In genomic region chr5:95615164-95615467, GRCh38 we compare ENCODE assay signal across 1 cellular context.
TF ChIP-seq lines count a peak whose summit lies in the region.

No MANE protein-coding gene starts in this region.

TF ChIP-seq in GM12878, 131 proteins besides CTCF, POLR2A, EP300 and RAD21 (continued from another document):
- TF ChIP-seq RELB (IDR thresholded peaks at IDR 0.05; ENCODE audit: low read depth) (peak; percentile 97), SPI1 (IDR thresholded peaks at IDR 0.05; ENCODE audit: borderline replicate concordance, insufficient read depth, low read depth, low read length) (peak; percentile 95), PBX3 (IDR thresholded peaks at IDR 0.05; ENCODE audit: insufficient replicate concordance, low read depth, low read length) (no peak), CREM (IDR thresholded peaks at IDR 0.05; ENCODE audit: low read depth) (0 out of 2 replicates have a peak, but pooled peaks have one; percentile 60), BACH1 (IDR thresholded peaks at IDR 0.05; ENCODE audit: borderline replicate concordance) (peak; percentile 99), JUND (IDR thresholded peaks at IDR 0.05; ENCODE audit: low read depth, low read length) (peak; percentile 74; the same call in 1 of the 2 replicates), CHD2 (IDR thresholded peaks at IDR 0.05; ENCODE audit: borderline replicate concordance, low read depth, low read length) (no peak), PAX8 (IDR thresholded peaks at IDR 0.05) (0 out of 2 replicates have a peak, but pooled peaks have one; percentile 83), CREB1 (IDR thresholded peaks at IDR 0.05; ENCODE audit: low read depth) (0 out of 2 replicates have a peak, but pooled peaks have one; percentile 23), TARDBP (IDR thresholded peaks at IDR 0.05; ENCODE audit: borderline replicate concordance) (no peak), SREBF1 (IDR thresholded peaks at IDR 0.05; ENCODE audit: low read length) (no peak), PAX5 (IDR thresholded peaks at IDR 0.05; ENCODE audit: borderline replicate concordance, low read depth, low read length) (peak; percentile 61; the same call in 1 of the 2 replicates), ATF3 (IDR thresholded peaks at IDR 0.05; ENCODE audit: borderline replicate concordance, extremely low read depth, low read depth, low read length) (no peak), KDM1A (IDR thresholded peaks at IDR 0.05; ENCODE audit: borderline replicate concordance) (no peak), NR2F1 (conservative IDR thresholded peaks at IDR 0.05) (peak; percentile 48), NKRF (conservative IDR thresholded peaks at IDR 0.05) (peak; percentile 24; the same call in 1 of the 2 replicates), CBFB (IDR thresholded peaks at IDR 0.05; ENCODE audit: low read depth) (no peak), HDAC6 (IDR thresholded peaks at IDR 0.05; ENCODE audit: unreplicated experiment) (no peak), GATAD2B (conservative IDR thresholded peaks at IDR 0.05; ENCODE audit: low read depth) (peak; percentile 79; the same call in 1 of the 2 replicates), SMAD1 (IDR thresholded peaks at IDR 0.05; ENCODE audit: low read depth, partially characterized antibody) (no peak), MYB (IDR thresholded peaks at IDR 0.05; ENCODE audit: borderline replicate concordance, low read depth, low read length) (no peak), IRF5 (IDR thresholded peaks at IDR 0.05; ENCODE audit: borderline replicate concordance) (no peak), CEBPB (IDR thresholded peaks at IDR 0.05; ENCODE audit: borderline replicate concordance in 1 of 2, low read depth in 2 of 2, low read length in 2 of 2) (peak in 1 of 2 experiments; percentile 75; a peak in 1 of 4 replicates), SMC3 (IDR thresholded peaks at IDR 0.05; ENCODE audit: borderline replicate concordance, low read length) (no peak)
